Comparison of ENCODE assay signal across 21 cellular contexts in the genomic region with DNA sequence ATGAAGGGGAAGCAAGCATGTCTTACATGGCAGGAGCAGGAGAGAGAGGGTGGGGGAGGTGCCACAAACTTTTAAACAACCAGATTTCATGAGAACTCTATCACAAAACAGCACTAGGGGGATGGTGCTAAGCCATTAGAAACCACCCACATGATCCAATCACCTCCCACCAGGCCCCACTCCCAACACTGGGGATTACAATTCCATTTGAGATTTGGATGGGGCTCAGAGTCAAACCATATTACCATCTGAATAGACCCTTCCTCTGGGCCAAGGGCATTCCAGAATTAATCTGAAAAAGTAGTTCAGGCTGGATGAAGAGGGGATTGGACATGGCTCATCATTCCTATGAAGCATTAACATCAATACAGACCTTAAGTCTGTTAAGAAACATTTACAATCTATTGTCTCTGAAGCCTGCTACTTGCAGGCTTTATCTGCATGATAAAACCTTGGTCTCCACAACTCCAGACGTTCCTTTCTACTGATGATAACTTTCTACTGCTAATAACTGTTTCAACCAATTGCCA.
DNase-seq lines count a peak whose midpoint lies in the region; ATAC-seq and TF ChIP-seq lines count a peak whose summit lies in the region.
"Had no signal": no experiment of that assay in that cellular context is flagged by ENCODE, and none has a peak within 500 bp of the region (broad histone marks: within the 10 kb centered on the region; RNA-seq: fewer than 3 reads in every experiment).

No MANE protein-coding gene starts in this region.

- no peak overlapping the region for H3K27ac ChIP-seq in H9 (ENCODE audit: insufficient read length, low read depth, low read length)
- no peak overlapping the region for H3K27ac ChIP-seq in iPS-18a (ENCODE audit: low read length)
- H3K27ac ChIP-seq in suprapubic skin, result no peak overlapping the region
- H3K27ac ChIP-seq: BLaER1 treated with 17β-estradiol and CSF1 and Interleukin-3, amounts not matched to agents 10 nM and 100 nM had no signal

- H4K5ac ChIP-seq in H9 (ENCODE audit: insufficient read length, low read depth, low read length), result no peak overlapping the region

- H3K4me3 ChIP-seq in NT2/D1 (ENCODE audit: insufficient read length, low read depth) (no peak overlapping the region), iPS-18a (ENCODE audit: low read length) (peak overlapping the region; percentile 14), neuron (ENCODE audit: low read length) (no peak overlapping the region), suprapubic skin (no peak overlapping the region)
- H3K4me3 ChIP-seq: BLaER1 treated with 17β-estradiol and CSF1 and Interleukin-3, amounts not matched to agents 10 nM and 100 nM had no signal

- TF ChIP-seq POLR2A in suprapubic skin (IDR thresholded peaks at IDR 0.05), result no peak

- peaks cover 48 to 49% of the 10 kb centered on the region in 2 experiments for H3K4me1 Mint-ChIP-seq in H9

- no peaks in the 10 kb centered on the region for H3K36me3 ChIP-seq in NT2/D1 (ENCODE audit: insufficient read depth, insufficient read length, low read length)
- no peaks in the 10 kb centered on the region for H3K36me3 ChIP-seq in iPS-18a (ENCODE audit: control insufficient read depth, low read depth, low read length)
- no peaks in the 10 kb centered on the region for H3K36me3 ChIP-seq in neuron (ENCODE audit: insufficient read depth, low read length)
- H3K36me3 ChIP-seq in suprapubic skin, result no peaks in the 10 kb centered on the region
- H3K36me3 ChIP-seq: BLaER1 treated with 17β-estradiol and CSF1 and Interleukin-3, amounts not matched to agents 10 nM and 100 nM had no signal

- no peak overlapping the region for H4K91ac ChIP-seq in H9 (ENCODE audit: insufficient read length, low read depth, low read length)

- no peak overlapping the region for H3K23ac ChIP-seq in H9 (ENCODE audit: insufficient read length, low read depth, low read length)

- WGBS in H9 (ENCODE audit: extremely low coverage, insufficient read length, low lambda C conversion rate), result no CpG with 5 or more reads among the region's 1 CpG
- WGBS in suprapubic skin, result 54% methylated on average over 1 of the region's 1 CpG

- TF ChIP-seq EP300 in suprapubic skin (IDR thresholded peaks at IDR 0.05), result no peak

- no peaks in the 10 kb centered on the region; a peak in 1 of 5 replicates for H3K9me3 Mint-ChIP-seq in H9
- H3K9me3 Mint-ChIP-seq: CD4-positive, alpha-beta T cell had no signal

- H3K9ac ChIP-seq in H9 (ENCODE audit: extremely low read depth, insufficient read length, low read length) (no peak overlapping the region), NT2/D1 (ENCODE audit: insufficient read length, low read depth) (no peak overlapping the region), iPS-18a (ENCODE audit: low read length) (no peak overlapping the region)
- H3K9ac ChIP-seq: BLaER1 treated with 17β-estradiol and CSF1 and Interleukin-3, amounts not matched to agents 10 nM and 100 nM; SK-N-SH had no signal

- H3K4me1 ChIP-seq in H9 (ENCODE audit: insufficient read depth, low read length) (peaks cover 11% of the 10 kb centered on the region), NT2/D1 (ENCODE audit: insufficient read depth, insufficient read length) (no peaks in the 10 kb centered on the region), iPS-18a (ENCODE audit: control insufficient read depth, low read depth, low read length) (peaks cover 23% of the 10 kb centered on the region), neuron (ENCODE audit: insufficient read depth, low read length) (peaks cover 7% of the 10 kb centered on the region), suprapubic skin (no peaks in the 10 kb centered on the region)

- H4K8ac ChIP-seq in H9 (replicated peaks; ENCODE audit: insufficient read length, low read depth, low read length), result no peak overlapping the region

- H3K4ac ChIP-seq in H9 (ENCODE audit: low read depth, low read length), result no peak overlapping the region

- no peaks in the 10 kb centered on the region for H3K23me2 ChIP-seq in H9 (ENCODE audit: insufficient read length, low read depth, low read length, poor library complexity, severe bottlenecking)

- H2BK20ac ChIP-seq in H9 (ENCODE audit: low read depth, low read length, poor library complexity, severe bottlenecking), result no peak overlapping the region

- H3K36me3 Mint-ChIP-seq in H9 (ENCODE audit: insufficient read depth in 1 of 3, low read depth in 3 of 3), result no peaks in the 10 kb centered on the region; a peak in 4 of 7 replicates

- H3K9me3 ChIP-seq in H9 (ENCODE audit: control insufficient read depth, low read depth, low read length) (no peaks in the 10 kb centered on the region), NT2/D1 (ENCODE audit: insufficient read depth, low read length) (no peaks in the 10 kb centered on the region), iPS-18a (ENCODE audit: control insufficient read depth, low read depth, low read length) (no peaks in the 10 kb centered on the region), neuron (ENCODE audit: low read length) (no peaks in the 10 kb centered on the region), suprapubic skin (no peaks in the 10 kb centered on the region)
- H3K9me3 ChIP-seq: SK-N-SH had no signal

- no peak overlapping the region for H3K18ac ChIP-seq in H9 (ENCODE audit: insufficient read length, low read depth, low read length)

- H2BK120ac ChIP-seq in H9 (ENCODE audit: low read depth, low read length, poor library complexity, severe bottlenecking), result no peak overlapping the region

- TF ChIP-seq CTCF in H9 (conservative IDR thresholded peaks at IDR 0.05) (no peak), suprapubic skin (IDR thresholded peaks at IDR 0.05) (no peak)

- no peaks in the 10 kb centered on the region; the same call in 1 of the 2 replicates for H3K27me3 Mint-ChIP-seq in H9 (ENCODE audit: low read depth)

- H3K79me2 ChIP-seq in H9 (ENCODE audit: insufficient read depth, low read length), result no peaks in the 10 kb centered on the region

- H2BK5ac ChIP-seq in H9 (ENCODE audit: insufficient read length, low read length), result no peak overlapping the region

- no peak overlapping the region for H3K56ac ChIP-seq in H9 (ENCODE audit: insufficient read length, low read depth, low read length)

- H2BK12ac ChIP-seq in H9 (ENCODE audit: insufficient read length, low read depth, low read length), result no peak overlapping the region

- no peaks in the 10 kb centered on the region for H3K79me1 ChIP-seq in H9 (ENCODE audit: insufficient read depth, low read depth, low read length, poor library complexity, severe bottlenecking)

- H2BK15ac ChIP-seq in H9 (ENCODE audit: low read depth, low read length), result no peak overlapping the region

- no peak overlapping the region for H3K4me2 ChIP-seq in H9 (ENCODE audit: insufficient read depth, insufficient read length, low read length)
- H3K4me2 ChIP-seq: BLaER1 treated with 17β-estradiol and CSF1 and Interleukin-3, amounts not matched to agents 10 nM and 100 nM; SK-N-SH had no signal

- DNase-seq in H9 (no peak), NT2/D1 (ENCODE audit: low read depth, low spot score) (peak; percentile 93), AML-193 (lab: John Stamatoyannopoulos, UW) (no peak), NCI-H187 (lab: John Stamatoyannopoulos, UW) (no peak), suprapubic skin (ENCODE audit: low spot score in 2 of 2) (no peak)
- DNase-seq: CD4-positive, alpha-beta T cell; H7; NCI-H1092; NCI-H1417 treated with DMSO at 0.1 percent for 48 hours; NCI-H1694 treated with DMSO at 0.1 percent for 48 hours; NCI-H2081 treated with DMSO at 0.1 percent for 48 hours; NCI-H2171 treated with DMSO at 0.1 percent for 48 hours; NCI-H345; NCI-H510A treated with DMSO at 0.1 percent for 48 hours; PC-3; SK-N-SH; SW 1271 had no signal

- no peaks in the 10 kb centered on the region for H3K27me3 ChIP-seq in H9 (ENCODE audit: insufficient read depth, low read length)
- no peaks in the 10 kb centered on the region for H3K27me3 ChIP-seq in NT2/D1 (ENCODE audit: insufficient read depth, insufficient read length)
- peaks cover 5% of the 10 kb centered on the region for H3K27me3 ChIP-seq in iPS-18a (ENCODE audit: control insufficient read depth, insufficient read depth, low read length)
- H3K27me3 ChIP-seq in neuron (ENCODE audit: insufficient read depth, low read length), result no peaks in the 10 kb centered on the region
- no peaks in the 10 kb centered on the region for H3K27me3 ChIP-seq in suprapubic skin
- H3K27me3 ChIP-seq: BLaER1 treated with 17β-estradiol and CSF1 and Interleukin-3, amounts not matched to agents 10 nM and 100 nM had no signal

- H3T11ph ChIP-seq in H9 (ENCODE audit: low read length), result no peak overlapping the region

- no peak for ATAC-seq in HG03135 (IDR thresholded peaks at IDR 0.05; ENCODE audit: unreplicated experiment)
- ATAC-seq: PC-3 had no signal

- H3K27ac Mint-ChIP-seq in H9, result peak overlapping the region; percentile 44 to 91 (median 68); a peak in 5 of 7 replicates
- H3K27ac Mint-ChIP-seq: CD4-positive, alpha-beta T cell had no signal

- H2AK5ac ChIP-seq in H9 (ENCODE audit: insufficient read length, low read length), result no peak overlapping the region

- H3K14ac ChIP-seq in H9 (ENCODE audit: insufficient read depth, low read length), result no peak overlapping the region

- no peak overlapping the region for H2AFZ ChIP-seq in H9 (ENCODE audit: low read length)
- H2AFZ ChIP-seq in neuron (ENCODE audit: low read depth, low read length), result peak overlapping the region; percentile 7

- H3K4me3 Mint-ChIP-seq in H9, result peak overlapping the region; percentile 8 to 51; a peak in 3 of 5 replicates
- H3K4me3 Mint-ChIP-seq: CD4-positive, alpha-beta T cell had no signal

- H4K20me1 ChIP-seq in H9 (ENCODE audit: control insufficient read depth, insufficient read depth, insufficient read length), result no peaks in the 10 kb centered on the region
- H4K20me1 ChIP-seq: BLaER1 treated with 17β-estradiol and CSF1 and Interleukin-3, amounts not matched to agents 10 nM and 100 nM had no signal
